14 cellular contexts compared by ENCODE assay signal in the genomic region with DNA sequence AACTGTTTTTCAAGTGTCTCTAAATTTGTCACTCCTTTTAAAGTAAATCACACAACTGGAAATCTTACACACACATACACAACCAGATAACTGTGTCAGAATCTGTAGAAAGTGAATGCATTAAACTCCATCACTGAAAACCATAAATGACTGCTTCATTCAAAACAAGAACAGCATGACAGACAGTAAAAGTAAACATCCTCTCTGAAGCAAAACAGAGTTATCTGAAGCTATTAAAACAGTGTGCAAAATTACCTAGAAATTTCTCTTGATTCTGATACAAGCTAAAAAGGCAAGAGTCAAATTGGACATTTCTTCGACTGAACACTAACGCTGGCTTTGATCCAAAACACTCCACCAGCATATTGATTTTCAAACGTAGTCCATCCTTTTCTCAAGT.
DNase-seq lines count a peak whose midpoint lies in the region; ATAC-seq and TF ChIP-seq lines count a peak whose summit lies in the region.
"Had no signal": no experiment of that assay in that cellular context is flagged by ENCODE, and none has a peak within 500 bp of the region (broad histone marks: within the 10 kb centered on the region; RNA-seq: fewer than 3 reads in every experiment).

No MANE protein-coding gene starts in this region.

- POLR2A ChIA-PET in HEK293T (lab: Yijun Ruan, JAX): no interaction called here
- POLR2A ChIA-PET in activated naive CD8-positive, alpha-beta T cell treated with anti-CD3 and anti-CD28 coated beads, Interleukin-2, amount 10 ng/mL, durations not matched to agents 7 days and 5 days (lab: Charles Lee): no interaction called here

- no peak for DNase-seq in activated T-cell treated with anti-CD3 and anti-CD28 coated beads, Interleukin-2, amount 50 U/mL, for 24 hours
- DNase-seq in activated T-cell treated with anti-CD3 and anti-CD28 coated beads for 4 hours: no peak
- no peak for DNase-seq in HEK293T (ENCODE audit: extremely low spot score)
- DNase-seq in activated naive CD8-positive, alpha-beta T cell treated with anti-CD3 and anti-CD28 coated beads, Interleukin-2, amount 10 ng/mL, durations not matched to agents 7 days and 5 days: no peak
- no peak for DNase-seq in natural killer cell treated with Interleukin-12 subunit alpha and Interleukin-12 subunit beta and Interleukin-15 and Interleukin-18, amount 100 ng/mL, for 72 hours (ENCODE audit: low spot score)
- DNase-seq in DMS153 treated with DMSO at 0.1 percent for 48 hours (lab: John Stamatoyannopoulos, UW; ENCODE audit: unreplicated experiment): no peak
- no peak for DNase-seq in middle frontal gyrus (ENCODE audit: extremely low spot score, low spot score)
- no peak for DNase-seq in LoVo (ENCODE audit: low spot score)
- DNase-seq: body of pancreas; H7; hippocampal formation; NCI-H2107; NK-92 treated with Interleukin-12 subunit alpha and Interleukin-12 subunit beta, amount 100 ng/mL, for 24 hours had no signal

- ATAC-seq in activated naive CD8-positive, alpha-beta T cell treated with anti-CD3 and anti-CD28 coated beads, Interleukin-2, amount 10 ng/mL, durations not matched to agents 7 days and 5 days (ENCODE audit: low read depth): no peak
- ATAC-seq in natural killer cell treated with Interleukin-12 subunit alpha and Interleukin-12 subunit beta and Interleukin-15 and Interleukin-18, amount 100 ng/mL, for 72 hours: no peak
- ATAC-seq: body of pancreas had no signal

- peak overlapping the region; percentile 47 for H3K4me3 Mint-ChIP-seq in activated T-cell treated with anti-CD3 and anti-CD28 coated beads, Interleukin-2, amount 50 U/mL, for 24 hours
- H3K4me3 Mint-ChIP-seq in activated naive CD8-positive, alpha-beta T cell treated with anti-CD3 and anti-CD28 coated beads, Interleukin-2, amount 10 ng/mL, durations not matched to agents 7 days and 5 days: peak overlapping the region; percentile 62
- H3K4me3 Mint-ChIP-seq in natural killer cell treated with Interleukin-12 subunit alpha and Interleukin-12 subunit beta and Interleukin-15 and Interleukin-18, amount 100 ng/mL, for 72 hours: peak overlapping the region; percentile 46

- peak overlapping the region; percentile 67 for H3K27ac Mint-ChIP-seq in activated T-cell treated with anti-CD3 and anti-CD28 coated beads, Interleukin-2, amount 50 U/mL, for 24 hours
- H3K27ac Mint-ChIP-seq in activated naive CD8-positive, alpha-beta T cell treated with anti-CD3 and anti-CD28 coated beads, Interleukin-2, amount 10 ng/mL, durations not matched to agents 7 days and 5 days: peak overlapping the region; percentile 22
- H3K27ac Mint-ChIP-seq in natural killer cell treated with Interleukin-12 subunit alpha and Interleukin-12 subunit beta and Interleukin-15 and Interleukin-18, amount 100 ng/mL, for 72 hours: peak overlapping the region; percentile 58 to 89
- H3K27ac Mint-ChIP-seq: activated T-helper 2 cell treated with anti-CD3 and anti-CD28 coated beads, Interferon-gamma antibody, Interleukin-2, Interleukin-4, amounts not matched to agents 10 μg/mL and 5 μg/mL and 100 μg/mL, durations not matched to agents 14 hours and 24 hours and 36 hours had no signal

- H3K9me3 Mint-ChIP-seq in activated T-cell treated with anti-CD3 and anti-CD28 coated beads, Interleukin-2, amount 50 U/mL, for 24 hours: no peaks in the 10 kb centered on the region
- H3K9me3 Mint-ChIP-seq in activated naive CD8-positive, alpha-beta T cell treated with anti-CD3 and anti-CD28 coated beads, Interleukin-2, amount 10 ng/mL, durations not matched to agents 7 days and 5 days: no peaks in the 10 kb centered on the region
- H3K9me3 Mint-ChIP-seq in natural killer cell treated with Interleukin-12 subunit alpha and Interleukin-12 subunit beta and Interleukin-15 and Interleukin-18, amount 100 ng/mL, for 72 hours: no peaks in the 10 kb centered on the region
- H3K9me3 Mint-ChIP-seq: activated T-helper 2 cell treated with anti-CD3 and anti-CD28 coated beads, Interferon-gamma antibody, Interleukin-2, Interleukin-4, amounts not matched to agents 10 μg/mL and 5 μg/mL and 100 μg/mL, durations not matched to agents 14 hours and 24 hours and 36 hours had no signal

- CTCF ChIA-PET in HEK293T (lab: Yijun Ruan, JAX): no interaction called here

- H3K27me3 Mint-ChIP-seq in activated T-cell treated with anti-CD3 and anti-CD28 coated beads, Interleukin-2, amount 50 U/mL, for 24 hours: no peaks in the 10 kb centered on the region
- H3K27me3 Mint-ChIP-seq in activated naive CD8-positive, alpha-beta T cell treated with anti-CD3 and anti-CD28 coated beads, Interleukin-2, amount 10 ng/mL, durations not matched to agents 7 days and 5 days: no peaks in the 10 kb centered on the region
- H3K27me3 Mint-ChIP-seq in natural killer cell treated with Interleukin-12 subunit alpha and Interleukin-12 subunit beta and Interleukin-15 and Interleukin-18, amount 100 ng/mL, for 72 hours: no peaks in the 10 kb centered on the region

- peaks cover 9% of the 10 kb centered on the region for H3K36me3 Mint-ChIP-seq in activated T-cell treated with anti-CD3 and anti-CD28 coated beads, Interleukin-2, amount 50 U/mL, for 24 hours (ENCODE audit: low read depth)
- peaks cover 15% of the 10 kb centered on the region for H3K36me3 Mint-ChIP-seq in activated naive CD8-positive, alpha-beta T cell treated with anti-CD3 and anti-CD28 coated beads, Interleukin-2, amount 10 ng/mL, durations not matched to agents 7 days and 5 days
- H3K36me3 Mint-ChIP-seq in natural killer cell treated with Interleukin-12 subunit alpha and Interleukin-12 subunit beta and Interleukin-15 and Interleukin-18, amount 100 ng/mL, for 72 hours: no peaks in the 10 kb centered on the region

- H3K4me1 Mint-ChIP-seq in activated T-cell treated with anti-CD3 and anti-CD28 coated beads, Interleukin-2, amount 50 U/mL, for 24 hours (ENCODE audit: low read depth): peaks cover 91% of the 10 kb centered on the region
- peaks cover 67% of the 10 kb centered on the region for H3K4me1 Mint-ChIP-seq in activated naive CD8-positive, alpha-beta T cell treated with anti-CD3 and anti-CD28 coated beads, Interleukin-2, amount 10 ng/mL, durations not matched to agents 7 days and 5 days
- H3K4me1 Mint-ChIP-seq in natural killer cell treated with Interleukin-12 subunit alpha and Interleukin-12 subunit beta and Interleukin-15 and Interleukin-18, amount 100 ng/mL, for 72 hours (ENCODE audit: low read depth in 2 of 2): peaks cover 81 to 89% of the 10 kb centered on the region in 2 donors

TF ChIP-seq in HEK293T, 16 proteins besides CTCF, POLR2A, EP300 and RAD21:
- TF ChIP-seq, protein P1, sequence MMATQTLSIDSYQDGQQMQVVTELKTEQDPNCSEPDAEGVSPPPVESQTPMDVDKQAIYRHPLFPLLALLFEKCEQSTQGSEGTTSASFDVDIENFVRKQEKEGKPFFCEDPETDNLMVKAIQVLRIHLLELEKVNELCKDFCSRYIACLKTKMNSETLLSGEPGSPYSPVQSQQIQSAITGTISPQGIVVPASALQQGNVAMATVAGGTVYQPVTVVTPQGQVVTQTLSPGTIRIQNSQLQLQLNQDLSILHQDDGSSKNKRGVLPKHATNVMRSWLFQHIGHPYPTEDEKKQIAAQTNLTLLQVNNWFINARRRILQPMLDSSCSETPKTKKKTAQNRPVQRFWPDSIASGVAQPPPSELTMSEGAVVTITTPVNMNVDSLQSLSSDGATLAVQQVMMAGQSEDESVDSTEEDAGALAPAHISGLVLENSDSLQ (IDR thresholded peaks at IDR 0.05): peak; percentile 18; the same call in 1 of the 2 replicates
- no peak for TF ChIP-seq ELF4 (IDR thresholded peaks at IDR 0.05)

Comparison
In these comparisons a context has a peak if more than half of its experiments do, and no peak if none do; other contexts are left out.
1. H3K27ac Mint-ChIP-seq: peak in every context shown above with its lines; median percentile 74 in natural killer cell treated with Interleukin-12 subunit alpha and Interleukin-12 subunit beta and Interleukin-15 and Interleukin-18, amount 100 ng/mL, for 72 hours; 67 in activated T-cell treated with anti-CD3 and anti-CD28 coated beads, Interleukin-2, amount 50 U/mL, for 24 hours; 22 in activated naive CD8-positive, alpha-beta T cell treated with anti-CD3 and anti-CD28 coated beads, Interleukin-2, amount 10 ng/mL, durations not matched to agents 7 days and 5 days.